Comparison of ENCODE assay signal across 31 cellular contexts in the genomic region with DNA sequence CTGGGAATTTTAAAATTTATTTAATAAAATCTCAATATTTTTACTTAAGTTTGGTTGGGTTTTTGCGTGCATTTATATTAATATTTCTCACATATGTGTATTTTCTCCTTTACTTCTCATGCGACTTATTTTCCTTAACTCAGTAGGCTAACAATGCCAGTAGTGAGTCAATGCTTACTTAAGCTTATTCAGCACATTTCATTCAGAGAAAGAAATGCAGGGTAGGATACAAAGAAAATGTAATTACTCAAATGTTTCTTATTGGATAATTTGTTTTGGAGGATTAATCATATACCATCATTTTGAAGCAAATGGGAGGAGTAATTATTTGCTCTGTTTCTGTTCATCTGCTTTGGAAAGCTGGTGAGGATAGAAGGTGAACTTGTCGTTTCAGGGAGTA.
"Had no signal": no experiment of that assay in that cellular context is flagged by ENCODE, and none has a peak within 500 bp of the region (broad histone marks: within the 10 kb centered on the region; RNA-seq: fewer than 3 reads in every experiment).

No MANE protein-coding gene starts in this region.

- H3K4me3 ChIP-seq: ascending aorta, MG63, PC-9, SJCRH30, SK-N-MC had no signal

- H3K9me3 ChIP-seq: ascending aorta, MG63, SJCRH30 had no signal

- H3K36me3 ChIP-seq: ascending aorta, MG63, SJCRH30, WERI-Rb-1 had no signal

- DNase-seq: activated CD4-positive, alpha-beta T cell treated with anti-CD3 and anti-CD28 coated beads for 1 hour; activated CD4-positive, alpha-beta T cell treated with anti-CD3 and anti-CD28 coated beads, Interleukin-2, amount 10 ng/mL, durations not matched to agents 24 days and 14 days; activated CD4-positive, alpha-beta T cell treated with anti-CD3 and anti-CD28 coated beads, Interleukin-2, amount 50 U/mL, for 4 hours; activated CD4-positive, CD25-positive, alpha-beta regulatory T cell; activated CD8-positive, alpha-beta T cell treated with anti-CD3 and anti-CD28 coated beads for 36 hours; activated gamma-delta T cell; activated naive CD4-positive, alpha-beta T cell treated with Interleukin-2 at 50 U/mL for 16 hours; activated naive CD8-positive, alpha-beta T cell treated with anti-CD3 and anti-CD28 coated beads, Interleukin-2, amount 10 ng/mL, durations not matched to agents 7 days and 5 days; activated T-cell treated with anti-CD3 and anti-CD28 coated beads, Interleukin-2, amount 50 U/mL, for 1 hour; activated T-cell treated with anti-CD3 and anti-CD28 coated beads, Interleukin-2, amount 50 U/mL, for 72 hours; amygdala; central memory CD4-positive, alpha-beta T cell; Kasumi-1; KG1; MG63; NCI-H1048; NCI-H1436 treated with DMSO at 0.1 percent for 48 hours; NCI-H1694 treated with DMSO at 0.1 percent for 48 hours; NCI-H2029; NCI-H345; NCI-H526; NCI-H748 treated with DMSO at 0.1 percent for 48 hours; NK-92 treated with Interleukin-12 subunit alpha and Interleukin-12 subunit beta, amount 100 ng/mL, for 24 hours; PC-9; SHP77; SJCRH30; T1000; WERI-Rb-1 had no signal

- H3K27ac ChIP-seq: ascending aorta, PC-9, RWPE1, SJCRH30, SK-N-MC, WERI-Rb-1 had no signal

- H2AFZ ChIP-seq: PC-9 had no signal

- ATAC-seq: activated CD8-positive, alpha-beta T cell treated with anti-CD3 and anti-CD28 coated beads for 36 hours; activated T-cell treated with anti-CD3 and anti-CD28 coated beads, Interleukin-2, amount 50 U/mL, for 72 hours had no signal

- H3K27me3 ChIP-seq: ascending aorta, MG63, SJCRH30 had no signal

- H3K4me2 ChIP-seq: PC-9 had no signal

- H3K4me1 ChIP-seq: ascending aorta, SJCRH30 had no signal
